ENCODE assay signal across 23 cellular contexts in genomic region chr20:44742304-44743079, GRCh38. TPM values are rescaled to one million over a fixed set of nuclear protein-coding genes. Genes with fewer than 3 reads are reported as not detected.
DNase-seq lines count a peak whose midpoint lies in the region; ATAC-seq and TF ChIP-seq lines count a peak whose summit lies in the region.
"Had no signal": no experiment of that assay in that cellular context is flagged by ENCODE, and none has a peak within 500 bp of the region (broad histone marks: within the 10 kb centered on the region; RNA-seq: fewer than 3 reads in every experiment).

No MANE protein-coding gene starts in this region.

- TF ChIP-seq CTCF in OCI-LY3 (IDR thresholded peaks at IDR 0.05; ENCODE audit: low read depth, low read length) (no peak), gastroesophageal sphincter (IDR thresholded peaks at IDR 0.05) (no peak), thyroid gland (IDR thresholded peaks at IDR 0.05) (no peak), lower leg skin (IDR thresholded peaks at IDR 0.05) (no peak)

- H3K27ac ChIP-seq in OCI-LY3 (ENCODE audit: low read length) (no peak overlapping the region), gastroesophageal sphincter (peak overlapping the region; percentile 25 to 73 (median 62)), thyroid gland (no peak overlapping the region)
- H3K27ac ChIP-seq: KMS-11 had no signal

- H3K36me3 ChIP-seq in OCI-LY3 (replicated peaks; ENCODE audit: low read depth, low read length) (no peaks in the 10 kb centered on the region), gastroesophageal sphincter (no peaks in the 10 kb centered on the region), thyroid gland (no peaks in the 10 kb centered on the region)
- H3K36me3 ChIP-seq: BE2C had no signal

- no peak for TF ChIP-seq EP300 in gastroesophageal sphincter (IDR thresholded peaks at IDR 0.05)

- no peaks in the 10 kb centered on the region for H3K9me3 ChIP-seq in OCI-LY3 (ENCODE audit: insufficient read depth, low read length)
- no peaks in the 10 kb centered on the region for H3K9me3 ChIP-seq in gastroesophageal sphincter
- H3K9me3 ChIP-seq in thyroid gland, result no peaks in the 10 kb centered on the region
- H3K9me3 ChIP-seq: BE2C had no signal

- intact Hi-C loops in Right ventricle myocardium inferior (cut with DNase I), result no loop called here
- intact Hi-C loops in left cardiac atrium (cut with DNase I), result no loop called here
- intact Hi-C loops in thyroid gland (cut with DNase I), result no loop called here
- intact Hi-C loops in lower leg skin (cut with DNase I; ENCODE audit: low total_unique reads), result no loop called here

- no peak for TF ChIP-seq POLR2A in gastroesophageal sphincter (IDR thresholded peaks at IDR 0.05)
- TF ChIP-seq POLR2A in thyroid gland (IDR thresholded peaks at IDR 0.05), result no peak
- no peak for TF ChIP-seq POLR2A in lower leg skin (IDR thresholded peaks at IDR 0.05)

- H3K79me2 ChIP-seq in OCI-LY3 (ENCODE audit: low read length), result no peaks in the 10 kb centered on the region

- peak overlapping the region; percentile 61; the same call in 1 of the 2 replicates for H2AFZ ChIP-seq in OCI-LY3 (ENCODE audit: low read depth, low read length)

- H3K4me2 ChIP-seq in OCI-LY3 (ENCODE audit: low read length), result no peak overlapping the region
- H3K4me2 ChIP-seq: KMS-11 had no signal

- H3K4me3 ChIP-seq in OCI-LY3 (ENCODE audit: low read length) (no peak overlapping the region), gastroesophageal sphincter (no peak overlapping the region), thyroid gland (replicated peaks in 1 of 3) (no peak overlapping the region), lower leg skin (ENCODE audit: low read depth, poor library complexity, severe bottlenecking) (no peak overlapping the region)

- H3K9ac ChIP-seq in OCI-LY3 (ENCODE audit: low read length), result no peak overlapping the region
- H3K9ac ChIP-seq: KMS-11 had no signal

- H4K20me1 ChIP-seq in OCI-LY3 (ENCODE audit: insufficient read depth, low read length), result no peaks in the 10 kb centered on the region

- ATAC-seq in Right ventricle myocardium inferior (peak; percentile 9), left cardiac atrium (no peak), gastroesophageal sphincter (no peak)

- H3K4me1 ChIP-seq in OCI-LY3 (ENCODE audit: low read length), result peaks cover 8% of the 10 kb centered on the region; the same call in 1 of the 2 replicates
- H3K4me1 ChIP-seq in gastroesophageal sphincter, result peaks cover 0 to 67% (median 13%) of the 10 kb centered on the region in 3 donors
- peaks cover 16 to 21% of the 10 kb centered on the region in 2 donors for H3K4me1 ChIP-seq in thyroid gland

- no peaks in the 10 kb centered on the region for H3K27me3 ChIP-seq in OCI-LY3 (ENCODE audit: low read depth, low read length)
- no peaks in the 10 kb centered on the region for H3K27me3 ChIP-seq in gastroesophageal sphincter
- no peaks in the 10 kb centered on the region for H3K27me3 ChIP-seq in thyroid gland

- no peak for DNase-seq in Right ventricle myocardium inferior (ENCODE audit: missing footprints)
- no peak for DNase-seq in left cardiac atrium
- DNase-seq in thyroid gland, result peak; percentile 29 to 37
- no peak for DNase-seq in NCI-H1105 treated with DMSO at 0.1 percent for 48 hours (lab: John Stamatoyannopoulos, UW)
- no peak for DNase-seq in lower leg skin (ENCODE audit: low spot score in 2 of 2)
- no peak for DNase-seq in SW 1271 (lab: John Stamatoyannopoulos, UW)
- DNase-seq: 8988T; BE2C; CD4-positive, alpha-beta T cell; DMS153; GDM1; H9; NCI-H1048; NCI-H1436 treated with DMSO at 0.1 percent for 48 hours; NCI-H2029; NCI-H2171; NCI-H526; SHP77 treated with DMSO at 0.1 percent for 48 hours had no signal

- whole genome bisulfite sequencing in gastroesophageal sphincter (ENCODE audit: low coverage in 1 of 2), 2 donors, result 67 to 77% methylated on average over 3 to 6 of the region's 14 CpGs
- 66% methylated on average over 14 of the region's 14 CpGs for WGBS in thyroid gland, 2 donors
- whole genome bisulfite sequencing in lower leg skin, 2 donors, result 76 to 79% methylated on average over 13 to 14 of the region's 14 CpGs

RNA-seq across cellular contexts. Expression of gene KCNK15, which starts 3.2 kb away (rescaled TPM):
- 0.32 TPM for total RNA-seq in Right ventricle myocardium inferior
- total RNA-seq in left cardiac atrium, result 1 to 10 TPM; 2.2 to 2.6 TPM
- total RNA-seq in gastroesophageal sphincter, result 1 to 10 TPM; 1.3 to 4.7 (median 2.8) TPM
- total RNA-seq in thyroid gland, result 1 to 10 TPM; 2.5 to 5.1 (median 3.4) TPM
- total RNA-seq in lower leg skin, result 1 to 10 TPM; 1.5 to 3.5 (median 2.5) TPM
- total RNA-seq: CD4-positive, alpha-beta T cell; Daoy; OCI-LY7 had no signal

RNA-seq across cellular contexts. Expression of gene CCN5, which starts 27.3 kb away (rescaled TPM):
- total RNA-seq in Right ventricle myocardium inferior (13.6 TPM), left cardiac atrium (10 to 100 TPM; 25.1 to 63.6 TPM), gastroesophageal sphincter (100 to 1,000 TPM in 3 of 4 donors, 10 to 100 TPM in 1; 52.9 to 359 (median 146) TPM), thyroid gland (10 to 100 TPM in 2 of 4 donors, 1 to 10 TPM in 2; 4.7 to 47.6 (median 26.6) TPM), lower leg skin (100 to 1,000 TPM in 2 of 4 donors, 10 to 100 TPM in 2; 50.8 to 481 (median 81.3) TPM)
- total RNA-seq: CD4-positive, alpha-beta T cell; Daoy; H9; OCI-LY7 had no signal

Comparison
In these comparisons a context has a peak if more than half of its experiments do, and no peak if none do; other contexts are left out.
1. DNase-seq: peak in thyroid gland (2 of 2); none in Right ventricle myocardium inferior (single experiment), left cardiac atrium (single experiment), NCI-H1105 treated with DMSO at 0.1 percent for 48 hours (single experiment), lower leg skin (0 of 2) and SW 1271 (0 of 2).
2. H3K27ac ChIP-seq: peak in gastroesophageal sphincter (4 of 4); none in OCI-LY3 (single experiment) and thyroid gland (0 of 3).